Comparison of ENCODE assay signal across 1 cellular context in the genomic region with DNA sequence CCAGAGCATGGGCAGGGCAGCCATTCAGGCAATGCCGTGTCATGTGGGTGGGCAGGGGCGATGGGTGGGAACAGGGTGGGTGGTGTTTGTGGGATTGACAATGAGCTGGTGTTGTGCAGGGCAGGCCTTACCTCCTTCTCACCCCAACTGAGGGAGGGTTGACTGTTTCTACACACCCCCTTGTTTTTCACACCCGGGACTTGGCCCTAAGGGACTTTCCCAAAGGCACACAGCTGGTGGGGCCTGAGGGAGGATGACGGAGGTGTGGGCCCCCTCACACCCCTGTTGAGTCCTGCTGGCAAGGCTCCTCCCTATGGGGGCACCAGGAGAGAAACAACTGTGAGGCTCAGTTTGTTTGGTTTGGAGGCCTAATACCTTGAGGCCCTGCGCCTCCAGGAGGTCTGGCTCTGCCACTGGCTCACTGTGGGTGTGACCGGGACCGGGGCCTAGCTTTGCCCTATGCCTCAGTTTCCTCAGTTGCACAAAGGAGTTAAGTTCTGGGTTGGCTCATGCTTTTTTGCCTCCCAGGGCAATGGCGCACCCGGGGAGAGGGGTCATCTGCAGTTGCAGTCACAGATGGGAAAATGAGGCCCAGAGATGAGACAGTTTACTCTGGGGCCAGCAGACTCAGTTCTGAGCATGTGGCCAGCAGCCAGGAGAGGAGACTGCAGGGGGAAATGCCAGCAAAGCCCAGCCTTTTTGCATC.
TF ChIP-seq lines count a peak whose summit lies in the region.

No MANE protein-coding gene starts in this region.

TF ChIP-seq in WTC11, 78 proteins besides CTCF, POLR2A, EP300 and RAD21 (continued from another document):
- TF ChIP-seq, protein P1, sequence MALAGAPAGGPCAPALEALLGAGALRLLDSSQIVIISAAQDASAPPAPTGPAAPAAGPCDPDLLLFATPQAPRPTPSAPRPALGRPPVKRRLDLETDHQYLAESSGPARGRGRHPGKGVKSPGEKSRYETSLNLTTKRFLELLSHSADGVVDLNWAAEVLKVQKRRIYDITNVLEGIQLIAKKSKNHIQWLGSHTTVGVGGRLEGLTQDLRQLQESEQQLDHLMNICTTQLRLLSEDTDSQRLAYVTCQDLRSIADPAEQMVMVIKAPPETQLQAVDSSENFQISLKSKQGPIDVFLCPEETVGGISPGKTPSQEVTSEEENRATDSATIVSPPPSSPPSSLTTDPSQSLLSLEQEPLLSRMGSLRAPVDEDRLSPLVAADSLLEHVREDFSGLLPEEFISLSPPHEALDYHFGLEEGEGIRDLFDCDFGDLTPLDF (CRISPR knock-in tag; IDR thresholded peaks at IDR 0.05): no peak
- TF ChIP-seq NFE2L1 (CRISPR knock-in tag; IDR thresholded peaks at IDR 0.05): no peak
- TF ChIP-seq E2F4 (CRISPR knock-in tag; IDR thresholded peaks at IDR 0.05; ENCODE audit: borderline replicate concordance, low read depth): no peak
- TF ChIP-seq, protein P2, sequence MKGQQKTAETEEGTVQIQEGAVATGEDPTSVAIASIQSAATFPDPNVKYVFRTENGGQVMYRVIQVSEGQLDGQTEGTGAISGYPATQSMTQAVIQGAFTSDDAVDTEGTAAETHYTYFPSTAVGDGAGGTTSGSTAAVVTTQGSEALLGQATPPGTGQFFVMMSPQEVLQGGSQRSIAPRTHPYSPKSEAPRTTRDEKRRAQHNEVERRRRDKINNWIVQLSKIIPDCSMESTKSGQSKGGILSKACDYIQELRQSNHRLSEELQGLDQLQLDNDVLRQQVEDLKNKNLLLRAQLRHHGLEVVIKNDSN (CRISPR knock-in tag; IDR thresholded peaks at IDR 0.05): no peak
- TF ChIP-seq, protein P3, sequence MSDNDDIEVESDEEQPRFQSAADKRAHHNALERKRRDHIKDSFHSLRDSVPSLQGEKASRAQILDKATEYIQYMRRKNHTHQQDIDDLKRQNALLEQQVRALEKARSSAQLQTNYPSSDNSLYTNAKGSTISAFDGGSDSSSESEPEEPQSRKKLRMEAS (CRISPR knock-in tag; IDR thresholded peaks at IDR 0.05): no peak
- no peak for TF ChIP-seq NR2C2 (CRISPR knock-in tag; IDR thresholded peaks at IDR 0.05)
- no peak for TF ChIP-seq GABPB1 (CRISPR knock-in tag; IDR thresholded peaks at IDR 0.05)
- TF ChIP-seq, protein P4, sequence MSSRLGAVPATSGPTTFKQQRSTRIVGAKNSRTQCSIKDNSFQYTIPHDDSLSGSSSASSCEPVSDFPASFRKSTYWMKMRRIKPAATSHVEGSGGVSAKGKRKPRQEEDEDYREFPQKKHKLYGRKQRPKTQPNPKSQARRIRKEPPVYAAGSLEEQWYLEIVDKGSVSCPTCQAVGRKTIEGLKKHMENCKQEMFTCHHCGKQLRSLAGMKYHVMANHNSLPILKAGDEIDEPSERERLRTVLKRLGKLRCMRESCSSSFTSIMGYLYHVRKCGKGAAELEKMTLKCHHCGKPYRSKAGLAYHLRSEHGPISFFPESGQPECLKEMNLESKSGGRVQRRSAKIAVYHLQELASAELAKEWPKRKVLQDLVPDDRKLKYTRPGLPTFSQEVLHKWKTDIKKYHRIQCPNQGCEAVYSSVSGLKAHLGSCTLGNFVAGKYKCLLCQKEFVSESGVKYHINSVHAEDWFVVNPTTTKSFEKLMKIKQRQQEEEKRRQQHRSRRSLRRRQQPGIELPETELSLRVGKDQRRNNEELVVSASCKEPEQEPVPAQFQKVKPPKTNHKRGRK (CRISPR knock-in tag; IDR thresholded peaks at IDR 0.05; ENCODE audit: borderline replicate concordance): no peak
TF ChIP-seq in WTC11: peak in this region for 0.
